7 cellular contexts compared by ENCODE assay signal in the genomic region with DNA sequence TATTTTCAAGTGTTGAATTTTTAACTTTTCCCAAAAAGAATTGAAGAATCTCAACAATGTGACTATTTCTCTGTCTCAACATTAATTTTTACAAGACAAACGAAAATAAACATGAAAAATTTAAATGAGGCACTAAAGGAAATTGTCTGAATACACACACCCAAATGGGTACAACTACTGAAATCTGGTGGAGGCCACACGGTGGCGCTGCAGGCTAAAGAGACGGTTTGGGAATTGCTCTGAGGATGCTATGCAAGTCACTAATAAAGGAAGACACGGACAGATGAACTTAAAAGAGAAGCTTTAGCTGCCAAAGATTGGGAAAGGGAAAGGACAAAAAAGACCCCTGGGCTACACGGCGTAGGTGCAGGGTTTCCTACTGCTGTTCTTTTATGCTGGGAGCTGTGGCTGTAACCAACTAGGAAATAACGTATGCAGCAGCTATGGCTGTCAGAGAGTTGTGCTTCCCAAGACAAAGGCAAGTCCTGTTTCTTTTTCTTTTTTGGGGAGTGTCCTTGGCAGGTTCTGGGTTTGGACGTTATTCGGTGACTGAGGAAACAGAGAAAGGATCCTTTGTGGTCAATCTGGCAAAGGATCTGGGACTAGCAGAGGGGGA. TPM values are rescaled to one million over a fixed set of nuclear protein-coding genes. Genes with fewer than 3 reads are reported as not detected.
A peak's percentile ranks its signal among the peaks of the same experiment; 100 is the strongest.
DNase-seq lines count a peak whose midpoint lies in the region; ATAC-seq and TF ChIP-seq lines count a peak whose summit lies in the region.

A gene (plus strand): TSS at position 244 of the 616 bp plus-strand sequence. CDS start 200 bp downstream, at position 444.

- H3K4me1 ChIP-seq in HUES64 (ENCODE audit: insufficient read depth, low read length), result no peaks in the 10 kb centered on the region
- no peaks in the 10 kb centered on the region for H3K4me1 ChIP-seq in tibial nerve

- no peaks in the 10 kb centered on the region for H3K27me3 ChIP-seq in HUES64 (ENCODE audit: insufficient read depth, low read length)
- H3K27me3 ChIP-seq in tibial nerve, result no peaks in the 10 kb centered on the region

- H3K9ac ChIP-seq in HUES64 (ENCODE audit: low read depth, low read length), result peak within 1 kb of the TSS; percentile 60; the same call in 1 of the 2 replicates

- 26% methylated on average over 8 of the region's 10 CpGs for WGBS in HUES64
- WGBS in tibial nerve, 2 donors, result 9 to 10% methylated on average over 8 to 10 of the region's 10 CpGs

- H3K36me3 Mint-ChIP-seq in activated CD4-positive, alpha-beta T cell treated with anti-CD3 and anti-CD28 coated beads, Interleukin-2, amount 10 ng/mL, durations not matched to agents 24 days and 14 days (ENCODE audit: low read depth), result peaks cover 4% of the 10 kb centered on the region

- H3K4me1 Mint-ChIP-seq in activated CD4-positive, alpha-beta T cell treated with anti-CD3 and anti-CD28 coated beads, Interleukin-2, amount 10 ng/mL, durations not matched to agents 24 days and 14 days, result no peaks in the 10 kb centered on the region

- no peak for TF ChIP-seq EP300 in tibial nerve (IDR thresholded peaks at IDR 0.05)

- no peaks in the 10 kb centered on the region for H3K36me3 ChIP-seq in HUES64 (ENCODE audit: insufficient read depth, low read length)
- no peaks in the 10 kb centered on the region for H3K36me3 ChIP-seq in tibial nerve

- H3K27ac ChIP-seq in HUES64 (ENCODE audit: low read depth, low read length) (no peak within 1 kb of the TSS), tibial nerve (no peak within 1 kb of the TSS)

- peaks cover 2% of the 10 kb centered on the region for H3K27me3 Mint-ChIP-seq in activated CD4-positive, alpha-beta T cell treated with anti-CD3 and anti-CD28 coated beads, Interleukin-2, amount 10 ng/mL, durations not matched to agents 24 days and 14 days

- intact Hi-C loops in activated CD4-positive, alpha-beta T cell treated with anti-CD3 and anti-CD28 coated beads, Interleukin-2, amount 10 ng/mL, durations not matched to agents 24 days and 14 days (cut with micrococcal nuclease), result loop anchor here (10.0 kb wide), 1 partner anchor 363 kb away; no protein-coding TSS in a partner anchor

- peaks cover 22% of the 10 kb centered on the region for H3K9me3 Mint-ChIP-seq in activated CD4-positive, alpha-beta T cell treated with anti-CD3 and anti-CD28 coated beads, Interleukin-2, amount 10 ng/mL, durations not matched to agents 24 days and 14 days

- DNase-seq in EH (ENCODE audit: low read depth) (peak; percentile 32), iPS-NIHi7 (ENCODE audit: extremely low spot score) (peak; percentile 67), NCI-H1092 (lab: John Stamatoyannopoulos, UW) (no peak), tibial nerve (ENCODE audit: low spot score in 2 of 2) (no peak)
- peak; percentile 73 for DNase-seq in activated CD4-positive, alpha-beta T cell treated with anti-CD3 and anti-CD28 coated beads, Interleukin-2, amount 10 ng/mL, durations not matched to agents 24 days and 14 days

- H3K27ac Mint-ChIP-seq in activated CD4-positive, alpha-beta T cell treated with anti-CD3 and anti-CD28 coated beads, Interleukin-2, amount 10 ng/mL, durations not matched to agents 24 days and 14 days, result no peak within 1 kb of the TSS

- no peak for ATAC-seq in HG02588 (IDR thresholded peaks at IDR 0.05; ENCODE audit: unreplicated experiment)

- H3K9me3 ChIP-seq in HUES64 (ENCODE audit: insufficient read depth, low read depth, low read length), result peaks cover 22% of the 10 kb centered on the region; the same call in 1 of the 2 replicates
- peaks cover 0 to 94% (median 33%) of the 10 kb centered on the region in 4 donors for H3K9me3 ChIP-seq in tibial nerve

- H3K4me3 ChIP-seq in HUES64 (ENCODE audit: low read length), result peak within 1 kb of the TSS; percentile 57
- H3K4me3 ChIP-seq in tibial nerve, result no peak within 1 kb of the TSS

- TF ChIP-seq CTCF in tibial nerve (IDR thresholded peaks at IDR 0.05), result peak in 2 of 5 experiments; percentile 8 to 24

- TF ChIP-seq POLR2A in tibial nerve (IDR thresholded peaks at IDR 0.05), result no peak

- H3K4me3 Mint-ChIP-seq in activated CD4-positive, alpha-beta T cell treated with anti-CD3 and anti-CD28 coated beads, Interleukin-2, amount 10 ng/mL, durations not matched to agents 24 days and 14 days, result no peak within 1 kb of the TSS

RNA-seq across cellular contexts. Expression of the gene that starts here (rescaled TPM):
- polyA plus RNA-seq in HUES64 (2013, experiment 1 of 2), result 1.7 TPM
- polyA plus RNA-seq in HUES64 (2013, experiment 2 of 2), result 2.2 TPM
- total RNA-seq in activated CD4-positive, alpha-beta T cell treated with anti-CD3 and anti-CD28 coated beads, Interleukin-2, amount 10 ng/mL, durations not matched to agents 24 days and 14 days, result not detected in 2 replicates
- 10 to 100 TPM in 1 of 4 donors, 1 to 10 TPM in 3; 4.8 to 10.4 (median 5.6) TPM for total RNA-seq in tibial nerve

Comparison
In these comparisons a context has a peak if more than half of its experiments do, and no peak if none do; other contexts are left out.
1. Peak in DNase-seq in activated CD4-positive, alpha-beta T cell treated with anti-CD3 and anti-CD28 coated beads, Interleukin-2, amount 10 ng/mL, durations not matched to agents 24 days and 14 days; RNA of the gene not detected or under 1 TPM.
2. DNase-seq: peak in EH (single experiment) and iPS-NIHi7 (single experiment); none in NCI-H1092 (single experiment) and tibial nerve (0 of 2).